Comparison of ENCODE assay signal across 8 cellular contexts in the genomic region with DNA sequence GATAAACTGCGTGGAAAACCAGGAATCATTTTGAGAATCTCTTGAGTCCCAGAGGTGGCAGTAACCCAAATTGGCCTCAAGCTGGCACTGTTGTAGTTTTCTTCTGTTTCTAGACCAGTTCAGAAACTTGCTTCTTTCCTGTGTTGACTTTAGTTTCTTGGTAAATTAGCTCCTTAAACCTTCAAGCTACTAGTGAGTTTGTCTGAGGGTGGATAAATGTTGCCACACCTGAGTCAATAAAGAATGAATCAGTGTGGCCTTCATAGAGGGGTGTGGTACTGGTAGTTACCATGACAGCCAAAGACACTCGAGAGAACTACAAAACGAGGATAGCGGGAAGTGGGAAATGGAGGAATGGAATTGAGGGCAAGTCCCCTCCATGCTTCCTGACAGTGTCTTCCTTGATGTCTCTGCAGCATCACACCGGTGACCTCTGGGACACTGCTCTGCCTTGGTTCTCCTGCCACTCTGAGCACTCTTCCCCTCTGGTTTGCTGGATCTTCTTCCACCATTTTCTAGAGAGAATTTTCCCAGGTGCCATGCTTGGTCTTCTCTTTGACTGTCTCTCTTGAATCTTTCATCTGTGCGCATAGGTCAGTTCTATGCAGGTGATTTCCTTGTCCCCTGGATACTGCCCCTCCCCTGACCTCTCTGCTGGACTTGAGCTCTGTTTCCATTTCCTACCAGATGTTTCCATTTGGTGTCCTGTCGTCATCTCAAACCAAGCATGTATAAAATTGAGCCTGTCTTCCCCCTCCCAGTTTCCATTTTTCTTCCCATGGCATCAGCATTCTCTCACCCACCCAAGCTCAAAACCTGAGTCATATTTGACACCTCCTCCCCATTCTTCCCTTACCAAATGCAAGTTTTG. TPM values are rescaled to one million over a fixed set of nuclear protein-coding genes. Genes with fewer than 3 reads are reported as not detected.
DNase-seq lines count a peak whose midpoint lies in the region; ATAC-seq, FAIRE-seq and TF ChIP-seq lines count a peak whose summit lies in the region.

No MANE protein-coding gene starts in this region.

- TF ChIP-seq CTCF in GM12865 (IDR thresholded peaks at IDR 0.05; ENCODE audit: insufficient read depth, low read depth, low read length, missing control alignments): peak; percentile 86

- ATAC-seq in HG03139 (IDR thresholded peaks at IDR 0.05; ENCODE audit: unreplicated experiment): no peak

- intact Hi-C loops in posterior vena cava (cut with DNase I): no loop called here

- DNase-seq in Ammon's horn (ENCODE audit: low spot score) (peak; percentile 24), GM12865 (ENCODE audit: low read depth) (peak; percentile 67), RCC 7860 (ENCODE audit: low spot score) (peak; percentile 25), epithelial cell of prostate (ENCODE audit: low read depth, low spot score) (peak; percentile 94), posterior vena cava (ENCODE audit: low spot score) (peak; percentile 42), GDM1 (lab: John Stamatoyannopoulos, UW) (no peak), occipital lobe (lab: John Stamatoyannopoulos, UW) (no peak)

- no peak for FAIRE-seq in RCC 7860 (lab: Jason Lieb, UNC)

- H3K27ac ChIP-seq in epithelial cell of prostate: peak overlapping the region; percentile 84

- H3K4me3 ChIP-seq in GM12865 (ENCODE audit: low read depth, low read length): no peak overlapping the region

RNA-seq across cellular contexts. Expression of a gene that starts 7.2 kb away (rescaled TPM):
- total RNA-seq in posterior vena cava (10 to 100 TPM; 56.1 to 60.9 TPM), occipital lobe (3.6 TPM)

RNA-seq across cellular contexts. Expression of a gene that starts 27.2 kb away (rescaled TPM):
- total RNA-seq in posterior vena cava: 10 to 100 TPM; 10.0 to 15.2 TPM
- not detected for total RNA-seq in occipital lobe

RNA-seq across cellular contexts. Expression of a gene that starts 42.9 kb away (rescaled TPM):
- total RNA-seq in posterior vena cava (10 to 100 TPM; 23.5 to 26.2 TPM), occipital lobe (2.0 TPM)

RNA-seq across cellular contexts. Expression of a gene that starts 45.6 kb away (rescaled TPM):
- total RNA-seq in posterior vena cava (10 to 100 TPM; 10.3 to 11.4 TPM), occipital lobe (14.0 TPM)

RNA-seq across cellular contexts. Expression of a gene that starts 55.5 kb away (rescaled TPM):
- total RNA-seq in posterior vena cava (10 to 100 TPM; 62.1 to 70.6 TPM), occipital lobe (53.5 TPM)

Comparison
In these comparisons a context has a peak if more than half of its experiments do, and no peak if none do; other contexts are left out.
1. DNase-seq: peak in Ammon's horn (single experiment), GM12865 (single experiment), RCC 7860 (single experiment), epithelial cell of prostate (single experiment) and posterior vena cava (single experiment); none in GDM1 (single experiment) and occipital lobe (single experiment).
2. RNA of a gene that starts 7.2 kb away (total RNA-seq): 56.1 to 60.9 TPM in posterior vena cava; 3.6 TPM in occipital lobe (single experiment); every median in the first group is over 10 times any median in the second.